In the genomic region with DNA sequence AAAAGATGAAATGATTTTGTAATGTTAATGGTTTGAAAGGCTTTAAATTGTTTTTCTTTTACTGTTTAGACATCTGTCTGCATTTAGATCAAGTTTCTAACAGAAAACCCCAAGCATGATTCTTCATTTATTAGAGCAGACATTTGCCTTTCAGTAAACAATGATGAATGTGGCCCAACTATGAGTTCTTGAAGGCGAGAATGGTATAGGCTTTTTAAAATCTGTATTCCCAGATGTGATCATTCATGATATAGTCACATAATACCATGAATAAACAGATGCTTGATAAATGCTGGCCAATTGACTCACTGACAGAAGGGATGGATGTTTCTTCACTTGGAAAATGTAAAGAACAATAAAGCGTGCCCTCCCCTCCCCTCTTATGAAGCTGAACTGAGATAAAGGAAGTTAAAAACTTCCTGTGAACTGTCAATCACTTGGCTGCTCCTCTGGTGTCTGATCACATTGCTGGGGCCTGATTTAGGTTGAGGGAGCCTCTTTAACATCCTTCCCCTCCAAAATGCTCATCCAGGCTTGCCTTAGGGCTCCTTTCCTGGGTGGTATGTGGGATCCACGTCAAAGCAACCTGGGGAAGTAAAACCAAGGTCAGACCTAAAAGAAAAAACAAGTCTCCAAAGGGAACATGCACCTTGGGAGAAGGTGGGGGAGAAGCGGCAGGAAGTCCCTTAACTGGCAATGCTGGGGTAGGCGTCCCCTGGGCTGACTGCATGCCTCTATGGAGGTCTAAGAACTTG, we compare ENCODE assay signal across 17 cellular contexts. TPM values are rescaled to one million over a fixed set of nuclear protein-coding genes. Genes with fewer than 3 reads are reported as not detected.
DNase-seq lines count a peak whose midpoint lies in the region; ATAC-seq and TF ChIP-seq lines count a peak whose summit lies in the region.
"Had no signal": no experiment of that assay in that cellular context is flagged by ENCODE, and none has a peak within 500 bp of the region (broad histone marks: within the 10 kb centered on the region; RNA-seq: fewer than 3 reads in every experiment).

No MANE protein-coding gene starts in this region.

- no peaks in the 10 kb centered on the region for H3K27me3 ChIP-seq in hepatocyte
- H3K27me3 ChIP-seq: SJSA1 had no signal

- peak overlapping the region; percentile 50 for H3K27ac ChIP-seq in hepatocyte
- H3K27ac ChIP-seq: 22Rv1, C4-2B, SJSA1 had no signal

- H3K9me3 ChIP-seq in hepatocyte (ENCODE audit: low read depth), result no peaks in the 10 kb centered on the region
- H3K9me3 ChIP-seq: SJSA1 had no signal

- 52% methylated on average over 5 of the region's 5 CpGs for WGBS in hepatocyte (ENCODE audit: low lambda C conversion rate, missing lambda C conversion rate)

- H3K27me3 Mint-ChIP-seq in stimulated activated naive B cell treated with anti-CD40 and anti-IgM and Interleukin-4, amounts not matched to agents 10 μg/mL and 1 μg/mL and 100 μg/mL, for 72 hours, result no peaks in the 10 kb centered on the region

- peaks cover 58 to 66% of the 10 kb centered on the region in 2 donors for H3K4me1 Mint-ChIP-seq in stimulated activated naive B cell treated with anti-CD40 and anti-IgM and Interleukin-4, amounts not matched to agents 10 μg/mL and 1 μg/mL and 100 μg/mL, for 72 hours

- no peaks in the 10 kb centered on the region for H4K20me1 ChIP-seq in hepatocyte (ENCODE audit: insufficient read depth, poor library complexity, severe bottlenecking)

- H3K4me2 ChIP-seq in hepatocyte, result no peak overlapping the region

- H2AFZ ChIP-seq in hepatocyte, result no peak overlapping the region

- DNase-seq in activated CD8-positive, alpha-beta memory T cell treated with anti-CD3 and anti-CD28 coated beads for 24 hours, result peak; percentile 28
- no peak for DNase-seq in activated CD8-positive, alpha-beta memory T cell treated with anti-CD3 and anti-CD28 coated beads, Interleukin-2, amount 50 U/mL, for 4 hours
- DNase-seq in NCI-H69 (lab: John Stamatoyannopoulos, UW) (peak; percentile 1), hepatocyte (ENCODE audit: low spot score) (no peak), NCI-H226 (no peak), SHP77 treated with DMSO at 0.1 percent for 48 hours (lab: John Stamatoyannopoulos, UW) (no peak)
- DNase-seq in stimulated activated naive B cell treated with anti-CD40 and anti-IgM and Interleukin-4, amounts not matched to agents 10 μg/mL and 1 μg/mL and 100 μg/mL, for 72 hours, result no peak
- DNase-seq: COR-L47, HCEC 1CT, NCI-H1092 treated with DMSO at 0.1 percent for 48 hours, NCI-H187, NCI-H510A had no signal

- H3K27ac Mint-ChIP-seq in stimulated activated naive B cell treated with anti-CD40 and anti-IgM and Interleukin-4, amounts not matched to agents 10 μg/mL and 1 μg/mL and 100 μg/mL, for 72 hours, result peak overlapping the region; percentile 73

- H3K4me3 ChIP-seq in hepatocyte, result no peak overlapping the region
- H3K4me3 ChIP-seq: SJSA1 had no signal

- no peaks in the 10 kb centered on the region for H3K36me3 Mint-ChIP-seq in stimulated activated naive B cell treated with anti-CD40 and anti-IgM and Interleukin-4, amounts not matched to agents 10 μg/mL and 1 μg/mL and 100 μg/mL, for 72 hours

- no peaks in the 10 kb centered on the region for H3K36me3 ChIP-seq in hepatocyte (replicated peaks; ENCODE audit: insufficient read depth, low read depth)
- H3K36me3 ChIP-seq: SJSA1 had no signal

- no peak for ATAC-seq in stimulated activated naive B cell treated with anti-CD40 and anti-IgM and Interleukin-4, amounts not matched to agents 10 μg/mL and 1 μg/mL and 100 μg/mL, for 72 hours (replicated peaks)
- no peak for ATAC-seq in GM19324 (IDR thresholded peaks at IDR 0.05; ENCODE audit: low FRiP score, unreplicated experiment)

- H3K9me2 ChIP-seq in hepatocyte (replicated peaks; ENCODE audit: insufficient read depth), result no peaks in the 10 kb centered on the region

- no peak overlapping the region for H3K4me3 Mint-ChIP-seq in stimulated activated naive B cell treated with anti-CD40 and anti-IgM and Interleukin-4, amounts not matched to agents 10 μg/mL and 1 μg/mL and 100 μg/mL, for 72 hours

- TF ChIP-seq CTCF in hepatocyte (IDR thresholded peaks at IDR 0.05; ENCODE audit: poor library complexity), result no peak

- H3K4me1 ChIP-seq in hepatocyte (ENCODE audit: insufficient read depth), result no peaks in the 10 kb centered on the region
- H3K4me1 ChIP-seq: SJSA1 had no signal

- peaks cover 0 to 2% of the 10 kb centered on the region in 2 donors for H3K9me3 Mint-ChIP-seq in stimulated activated naive B cell treated with anti-CD40 and anti-IgM and Interleukin-4, amounts not matched to agents 10 μg/mL and 1 μg/mL and 100 μg/mL, for 72 hours

- H3K79me2 ChIP-seq in hepatocyte, result no peaks in the 10 kb centered on the region

RNA-seq across cellular contexts. Expression of gene CAPN14, which starts 3.3 kb away (rescaled TPM):
- 0.33 and 0.56 TPM in 2 replicates for total RNA-seq in hepatocyte
- polyA plus RNA-seq in hepatocyte, result 0.06 and 0.36 TPM in 2 replicates
- total RNA-seq: MCF 10A, SJSA1 had no signal

RNA-seq across cellular contexts. Expression of gene EHD3, which starts 19.9 kb away (rescaled TPM):
- 6.0 and 6.2 TPM in 2 replicates for total RNA-seq in hepatocyte
- 4.5 and 7.3 TPM in 2 replicates for polyA plus RNA-seq in hepatocyte

Comparison
In these comparisons a context has a peak if more than half of its experiments do, and no peak if none do; other contexts are left out.
1. DNase-seq: peak in activated CD8-positive, alpha-beta memory T cell treated with anti-CD3 and anti-CD28 coated beads for 24 hours (single experiment) and NCI-H69 (single experiment); none in activated CD8-positive, alpha-beta memory T cell treated with anti-CD3 and anti-CD28 coated beads, Interleukin-2, amount 50 U/mL, for 4 hours (single experiment), hepatocyte (single experiment), stimulated activated naive B cell treated with anti-CD40 and anti-IgM and Interleukin-4, amounts not matched to agents 10 μg/mL and 1 μg/mL and 100 μg/mL, for 72 hours (single experiment), NCI-H226 (single experiment) and SHP77 treated with DMSO at 0.1 percent for 48 hours (single experiment).